In genomic region chr7:139739863-139740597, GRCh38 we compare ENCODE assay signal across 10 cellular contexts. TPM values are rescaled to one million over a fixed set of nuclear protein-coding genes. Genes with fewer than 3 reads are reported as not detected.
DNase-seq lines count a peak whose midpoint lies in the region; ATAC-seq and TF ChIP-seq lines count a peak whose summit lies in the region.
"Had no signal": no experiment of that assay in that cellular context is flagged by ENCODE, and none has a peak within 500 bp of the region (broad histone marks: within the 10 kb centered on the region; RNA-seq: fewer than 3 reads in every experiment).

No MANE protein-coding gene starts in this region.

- ATAC-seq in Right ventricle myocardium inferior (peak; percentile 53), lower lobe of right lung (peak; percentile 13 to 30), upper lobe of right lung (peak; percentile 54), HG03039 (IDR thresholded peaks at IDR 0.05; ENCODE audit: unreplicated experiment) (no peak)

- H3K4me3 ChIP-seq in lower lobe of right lung (no peak overlapping the region), upper lobe of right lung (no peak overlapping the region), HAP-1 (no peak overlapping the region)

- H3K27me3 ChIP-seq in lower lobe of right lung (ENCODE audit: low read depth) (no peaks in the 10 kb centered on the region), upper lobe of right lung (no peaks in the 10 kb centered on the region), HAP-1 (ENCODE audit: low read depth) (no peaks in the 10 kb centered on the region)

- H3K9me3 ChIP-seq in lower lobe of right lung (no peaks in the 10 kb centered on the region), upper lobe of right lung (no peaks in the 10 kb centered on the region), HAP-1 (no peaks in the 10 kb centered on the region)

- intact Hi-C loops in Right ventricle myocardium inferior (cut with DNase I) (no loop called here), cardiac septum (cut with DNase I) (loop anchor here (5.0 kb wide), 1 partner anchor 83 kb away; no protein-coding TSS in a partner anchor), lower lobe of right lung (cut with DNase I) (no loop called here), upper lobe of right lung (cut with DNase I) (no loop called here)

- TF ChIP-seq CTCF in lower lobe of right lung (IDR thresholded peaks at IDR 0.05) = no peak
- no peak for TF ChIP-seq CTCF in upper lobe of right lung (IDR thresholded peaks at IDR 0.05)

- in situ Hi-C loops in HAP-1 (cut with MboI; ENCODE audit: low sequenced_read_pairs) = no loop called here

- H3K4me1 ChIP-seq in lower lobe of right lung (peaks cover 67% of the 10 kb centered on the region), upper lobe of right lung (peaks cover 49% of the 10 kb centered on the region), HAP-1 (peaks cover 15% of the 10 kb centered on the region)

- H3K36me3 ChIP-seq in lower lobe of right lung = no peaks in the 10 kb centered on the region
- no peaks in the 10 kb centered on the region for H3K36me3 ChIP-seq in upper lobe of right lung
- H3K36me3 ChIP-seq in HAP-1 (replicated peaks) = no peaks in the 10 kb centered on the region

- DNase-seq in Right ventricle myocardium inferior (ENCODE audit: missing footprints) = peak; percentile 73
- DNase-seq in cardiac septum (ENCODE audit: low spot score) = no peak
- peak in 59 of 61 donors; percentile 9 to 91 (median 72) for DNase-seq in caudate nucleus (lab: John Stamatoyannopoulos, UW)
- no peak for DNase-seq in lower lobe of right lung
- DNase-seq in upper lobe of right lung = no peak
- no peak for DNase-seq in activated T-cell treated with anti-CD3 and anti-CD28 coated beads, Interleukin-2, amount 50 U/mL, for 48 hours
- DNase-seq in HAP-1 (ENCODE audit: low spot score in 2 of 2) = no peak
- DNase-seq: activated naive CD4-positive, alpha-beta T cell treated with Interleukin-2 at 50 U/mL for 16 hours; MM.1S had no signal

- H3K27ac ChIP-seq in caudate nucleus (ENCODE audit: low read depth, low read length) (peak overlapping the region; percentile 91), lower lobe of right lung (no peak overlapping the region), upper lobe of right lung (no peak overlapping the region)

RNA-seq across cellular contexts. Expression of gene HIPK2, which starts 37.8 kb away (rescaled TPM):
- total RNA-seq in Right ventricle myocardium inferior = 97.8 TPM
- 218 TPM for total RNA-seq in cardiac septum
- total RNA-seq in lower lobe of right lung = 81.0 TPM
- 64.3 TPM for total RNA-seq in upper lobe of right lung

Comparison
In these comparisons a context has a peak if more than half of its experiments do, and no peak if none do; other contexts are left out.
1. DNase-seq: peak in Right ventricle myocardium inferior (single experiment) and caudate nucleus (59 of 61); none in cardiac septum (single experiment), lower lobe of right lung (single experiment), upper lobe of right lung (single experiment), activated T-cell treated with anti-CD3 and anti-CD28 coated beads, Interleukin-2, amount 50 U/mL, for 48 hours (0 of 2) and HAP-1 (0 of 2).